Comparison of ENCODE assay signal across 10 cellular contexts in the genomic region with DNA sequence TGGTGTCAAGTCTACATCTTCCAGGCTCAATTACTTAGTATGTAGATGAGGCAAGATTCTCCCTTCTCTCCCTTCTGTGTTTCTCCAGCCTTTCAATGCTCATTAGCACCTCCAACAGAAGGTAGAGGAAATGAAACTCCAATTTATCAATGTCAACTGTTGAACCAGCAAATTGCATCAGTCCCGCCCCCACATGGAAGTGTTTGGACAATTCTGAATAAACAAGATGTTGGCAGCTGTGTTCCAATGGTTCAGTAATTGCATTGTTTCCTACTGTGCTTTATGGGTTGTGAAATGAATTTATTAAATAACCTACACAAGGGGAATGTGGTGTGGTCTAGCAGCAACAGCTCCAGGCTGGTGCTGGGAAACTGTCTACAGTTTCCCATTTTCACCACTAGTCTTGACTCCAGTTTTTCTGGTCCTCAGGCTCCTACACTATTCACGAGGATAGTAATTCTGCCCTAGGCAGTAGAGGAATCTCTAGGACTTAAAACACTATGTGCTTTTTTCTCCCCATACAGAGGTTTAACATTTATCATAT.
DNase-seq lines count a peak whose midpoint lies in the region; TF ChIP-seq lines count a peak whose summit lies in the region.
"Had no signal": no experiment of that assay in that cellular context is flagged by ENCODE, and none has a peak within 500 bp of the region (broad histone marks: within the 10 kb centered on the region; RNA-seq: fewer than 3 reads in every experiment).

No MANE protein-coding gene starts in this region.

- CTCF ChIA-PET in MCF 10A (lab: Yijun Ruan, JAX): interaction anchor here (0.6 to 5.3 kb wide), 4 partner anchors 9 to 216 kb away, joined by 4 to 31 read pairs (median 6); no protein-coding TSS in a partner anchor

- intact Hi-C loops in cardiac septum (cut with DNase I) (loop anchor here (10.0 kb wide), 1 partner anchor 419 kb away; the partner anchor contains the start of gene PLAAT1), MCF 10A (cut with micrococcal nuclease) (no loop called here)
- intact Hi-C loops in activated T-helper 2 cell treated with anti-CD3 and anti-CD28 coated beads, Interferon-gamma antibody, Interleukin-2, Interleukin-4, amounts not matched to agents 10 μg/mL and 5 μg/mL and 100 μg/mL, durations not matched to agents 14 hours and 24 hours and 36 hours (cut with micrococcal nuclease): no loop called here

- no peak overlapping the region for H3K4me3 ChIP-seq in cardiac muscle cell

- no peaks in the 10 kb centered on the region for H3K4me1 ChIP-seq in cardiac muscle cell (ENCODE audit: low read depth)

- H3K36me3 Mint-ChIP-seq in MCF 10A (ENCODE audit: insufficient read depth, unreplicated experiment): no peaks in the 10 kb centered on the region
- peaks cover 6% of the 10 kb centered on the region for H3K36me3 Mint-ChIP-seq in type B pancreatic cell
- peaks cover 6% of the 10 kb centered on the region for H3K36me3 Mint-ChIP-seq in activated T-helper 2 cell treated with anti-CD3 and anti-CD28 coated beads, Interferon-gamma antibody, Interleukin-2, Interleukin-4, amounts not matched to agents 10 μg/mL and 5 μg/mL and 100 μg/mL, durations not matched to agents 14 hours and 24 hours and 36 hours (ENCODE audit: low read depth)

- H3K27ac ChIP-seq in cardiac muscle cell: no peak overlapping the region

- no peak overlapping the region for H3K27ac Mint-ChIP-seq in MCF 10A (ENCODE audit: low read depth, unreplicated experiment)
- H3K27ac Mint-ChIP-seq in type B pancreatic cell: no peak overlapping the region
- no peak overlapping the region for H3K27ac Mint-ChIP-seq in activated T-helper 2 cell treated with anti-CD3 and anti-CD28 coated beads, Interferon-gamma antibody, Interleukin-2, Interleukin-4, amounts not matched to agents 10 μg/mL and 5 μg/mL and 100 μg/mL, durations not matched to agents 14 hours and 24 hours and 36 hours
- H3K27ac Mint-ChIP-seq: activated naive CD4-positive, alpha-beta T cell treated with anti-CD3 and anti-CD28 coated beads, Interleukin-2, amount 10 ng/mL, durations not matched to agents 7 days and 5 days; B cell had no signal

- H3K4me3 Mint-ChIP-seq in MCF 10A (ENCODE audit: unreplicated experiment) (no peak overlapping the region), type B pancreatic cell (no peak overlapping the region)
- no peak overlapping the region for H3K4me3 Mint-ChIP-seq in activated T-helper 2 cell treated with anti-CD3 and anti-CD28 coated beads, Interferon-gamma antibody, Interleukin-2, Interleukin-4, amounts not matched to agents 10 μg/mL and 5 μg/mL and 100 μg/mL, durations not matched to agents 14 hours and 24 hours and 36 hours (ENCODE audit: low read depth)
- H3K4me3 Mint-ChIP-seq: activated naive CD4-positive, alpha-beta T cell treated with anti-CD3 and anti-CD28 coated beads, Interleukin-2, amount 10 ng/mL, durations not matched to agents 7 days and 5 days; B cell had no signal

- no peaks in the 10 kb centered on the region for H3K27me3 Mint-ChIP-seq in MCF 10A (ENCODE audit: insufficient read depth, unreplicated experiment)
- H3K27me3 Mint-ChIP-seq in type B pancreatic cell: no peaks in the 10 kb centered on the region
- H3K27me3 Mint-ChIP-seq in activated T-helper 2 cell treated with anti-CD3 and anti-CD28 coated beads, Interferon-gamma antibody, Interleukin-2, Interleukin-4, amounts not matched to agents 10 μg/mL and 5 μg/mL and 100 μg/mL, durations not matched to agents 14 hours and 24 hours and 36 hours (ENCODE audit: low read depth): no peaks in the 10 kb centered on the region
- H3K27me3 Mint-ChIP-seq: activated naive CD4-positive, alpha-beta T cell treated with anti-CD3 and anti-CD28 coated beads, Interleukin-2, amount 10 ng/mL, durations not matched to agents 7 days and 5 days had no signal

- H3K27me3 ChIP-seq in cardiac muscle cell: peaks cover 13% of the 10 kb centered on the region

- TF ChIP-seq CTCF in cardiac muscle cell (IDR thresholded peaks at IDR 0.05; ENCODE audit: low read depth, low read length) (peak; percentile 14), MCF 10A (IDR thresholded peaks at IDR 0.05; ENCODE audit: unreplicated experiment) (no peak), type B pancreatic cell (conservative IDR thresholded peaks at IDR 0.05) (peak; percentile 56)

- no TSS peak for BruUV-seq in MCF 10A (replicated peaks; lab: Mats Ljungman, UMichigan)

- H3K9me3 ChIP-seq in cardiac muscle cell (ENCODE audit: low read depth): no peaks in the 10 kb centered on the region

- peak in 1 of 2 donors; percentile 79 for DNase-seq in cardiac muscle cell (ENCODE audit: low read depth in 1 of 2, low spot score in 1 of 2)
- DNase-seq in cardiac septum (ENCODE audit: low spot score): no peak
- DNase-seq in NCI-H2029 (lab: John Stamatoyannopoulos, UW): peak; percentile 98
- peak; percentile 94 for DNase-seq in MCF 10A (ENCODE audit: unreplicated experiment)
- no peak for DNase-seq in type B pancreatic cell (ENCODE audit: extremely low spot score, unreplicated experiment)
- DNase-seq in activated T-helper 2 cell treated with anti-CD3 and anti-CD28 coated beads, Interferon-gamma antibody, Interleukin-2, Interleukin-4, amounts not matched to agents 10 μg/mL and 5 μg/mL and 100 μg/mL, durations not matched to agents 14 hours and 24 hours and 36 hours (ENCODE audit: low spot score): no peak
- DNase-seq in T-helper 1 cell: no peak
- DNase-seq in nucleus accumbens (lab: John Stamatoyannopoulos, UW): no peak
- DNase-seq: activated naive CD4-positive, alpha-beta T cell treated with anti-CD3 and anti-CD28 coated beads, Interleukin-2, amount 10 ng/mL, durations not matched to agents 7 days and 5 days had no signal

- POLR2A ChIA-PET in MCF 10A (lab: Yijun Ruan, JAX): interaction anchor here (1.5 to 1.6 kb wide), 2 partner anchors 10 to 103 kb away, joined by 4 read pairs; no protein-coding TSS in a partner anchor

- H3K4me1 Mint-ChIP-seq in MCF 10A (ENCODE audit: insufficient read depth, unreplicated experiment): peaks cover 20% of the 10 kb centered on the region
- H3K4me1 Mint-ChIP-seq in type B pancreatic cell (ENCODE audit: unreplicated experiment): peaks cover 14% of the 10 kb centered on the region
- H3K4me1 Mint-ChIP-seq in activated T-helper 2 cell treated with anti-CD3 and anti-CD28 coated beads, Interferon-gamma antibody, Interleukin-2, Interleukin-4, amounts not matched to agents 10 μg/mL and 5 μg/mL and 100 μg/mL, durations not matched to agents 14 hours and 24 hours and 36 hours (ENCODE audit: low read depth): peaks cover 19% of the 10 kb centered on the region
- H3K4me1 Mint-ChIP-seq: B cell had no signal

- H3K36me3 ChIP-seq in cardiac muscle cell: no peaks in the 10 kb centered on the region

- no peaks in the 10 kb centered on the region for H3K9me3 Mint-ChIP-seq in MCF 10A (ENCODE audit: unreplicated experiment)
- H3K9me3 Mint-ChIP-seq in type B pancreatic cell: no peaks in the 10 kb centered on the region
- H3K9me3 Mint-ChIP-seq in activated T-helper 2 cell treated with anti-CD3 and anti-CD28 coated beads, Interferon-gamma antibody, Interleukin-2, Interleukin-4, amounts not matched to agents 10 μg/mL and 5 μg/mL and 100 μg/mL, durations not matched to agents 14 hours and 24 hours and 36 hours: peaks cover 6% of the 10 kb centered on the region

Comparison
In these comparisons a context has a peak if more than half of its experiments do, and no peak if none do; other contexts are left out.
1. DNase-seq: peak in NCI-H2029 (single experiment) and MCF 10A (single experiment); none in cardiac septum (single experiment), type B pancreatic cell (single experiment), activated T-helper 2 cell treated with anti-CD3 and anti-CD28 coated beads, Interferon-gamma antibody, Interleukin-2, Interleukin-4, amounts not matched to agents 10 μg/mL and 5 μg/mL and 100 μg/mL, durations not matched to agents 14 hours and 24 hours and 36 hours (single experiment), T-helper 1 cell (0 of 5) and nucleus accumbens (0 of 56).